33 cellular contexts compared by ENCODE assay signal in the genomic region with DNA sequence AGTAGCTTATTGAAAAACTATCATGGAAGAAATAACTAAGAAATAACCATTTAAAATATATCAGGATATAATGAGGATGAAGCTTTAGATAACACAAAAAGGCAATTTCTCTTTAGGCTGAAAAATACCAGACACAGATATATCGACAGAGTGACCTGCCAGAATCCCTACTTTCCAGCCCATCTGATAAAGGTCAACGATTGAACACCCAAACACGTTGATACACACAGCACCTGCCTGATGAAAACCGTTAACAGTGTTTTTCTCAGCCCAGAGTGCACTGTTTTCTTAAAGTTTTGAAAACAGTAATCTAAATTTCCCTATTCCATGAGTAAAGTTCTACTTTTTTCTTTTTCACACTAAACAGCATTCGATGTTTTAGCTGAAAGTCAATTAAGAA.
"Had no signal": no experiment of that assay in that cellular context is flagged by ENCODE, and none has a peak within 500 bp of the region (broad histone marks: within the 10 kb centered on the region; RNA-seq: fewer than 3 reads in every experiment).

No MANE protein-coding gene starts in this region.

- H3K36me3 ChIP-seq: adrenal gland, brain microvascular endothelial cell, breast epithelium had no signal

- H3K27ac Mint-ChIP-seq: activated B cell treated with CpG ODN at 0.5 μM for 24 hours; activated CD4-positive, alpha-beta memory T cell treated with anti-CD3 and anti-CD28 coated beads for 36 hours; activated CD4-positive, alpha-beta T cell treated with anti-CD3 and anti-CD28 coated beads, Interleukin-2, amount 10 ng/mL, durations not matched to agents 24 days and 14 days; activated CD8-positive, alpha-beta T cell treated with anti-CD3 and anti-CD28 coated beads for 36 hours; activated naive CD4-positive, alpha-beta T cell treated with anti-CD3 and anti-CD28 coated beads, Interleukin-2, amount 10 ng/mL, durations not matched to agents 7 days and 5 days; activated naive CD4-positive, alpha-beta T cell treated with anti-CD3 and anti-CD28 coated beads, Interleukin-2, amount 50 U/mL, for 24 hours; activated naive CD8-positive, alpha-beta T cell; activated T-cell treated with anti-CD3 and anti-CD28 coated beads, Interleukin-2, amount 50 U/mL, for 24 hours; activated T-helper 2 cell treated with anti-CD3 and anti-CD28 coated beads, Interferon-gamma antibody, Interleukin-2, Interleukin-4, amounts not matched to agents 10 μg/mL and 5 μg/mL and 100 μg/mL, durations not matched to agents 14 hours and 24 hours and 36 hours; T-cell; T-helper 1 cell treated with Interleukin-12 subunit alpha and Interleukin-12 subunit beta and Interleukin-4 antibody, amounts not matched to agents 30 μg/mL and 1 μg/mL, for 36 hours; T-helper 2 cell treated with Interferon-gamma antibody and Interleukin-4, amounts not matched to agents 5 μg/mL and 100 μg/mL, for 36 hours had no signal

- H3K36me3 Mint-ChIP-seq: activated CD4-positive, alpha-beta memory T cell treated with anti-CD3 and anti-CD28 coated beads for 36 hours; activated naive CD4-positive, alpha-beta T cell treated with anti-CD3 and anti-CD28 coated beads, Interleukin-2, amount 10 ng/mL, durations not matched to agents 7 days and 5 days; activated naive CD4-positive, alpha-beta T cell treated with anti-CD3 and anti-CD28 coated beads, Interleukin-2, amount 50 U/mL, for 24 hours; activated naive CD8-positive, alpha-beta T cell; T-cell had no signal

- H3K9me3 ChIP-seq: adrenal gland, body of pancreas, breast epithelium had no signal

- FAIRE-seq: astrocyte, TTC549 had no signal

- H3K27me3 ChIP-seq: adrenal gland, body of pancreas, brain microvascular endothelial cell, breast epithelium had no signal

- ATAC-seq: activated CD8-positive, alpha-beta T cell treated with anti-CD3 and anti-CD28 coated beads for 36 hours; body of pancreas; T-cell had no signal

- H3K4me3 Mint-ChIP-seq: activated B cell treated with CpG ODN at 0.5 μM for 24 hours; activated CD4-positive, alpha-beta memory T cell treated with anti-CD3 and anti-CD28 coated beads for 36 hours; activated CD4-positive, alpha-beta T cell treated with anti-CD3 and anti-CD28 coated beads, Interleukin-2, amount 10 ng/mL, durations not matched to agents 24 days and 14 days; activated CD8-positive, alpha-beta T cell treated with anti-CD3 and anti-CD28 coated beads for 36 hours; activated naive CD4-positive, alpha-beta T cell treated with anti-CD3 and anti-CD28 coated beads, Interleukin-2, amount 10 ng/mL, durations not matched to agents 7 days and 5 days; activated naive CD4-positive, alpha-beta T cell treated with anti-CD3 and anti-CD28 coated beads, Interleukin-2, amount 50 U/mL, for 24 hours; activated naive CD8-positive, alpha-beta T cell; activated T-cell treated with anti-CD3 and anti-CD28 coated beads, Interleukin-2, amount 50 U/mL, for 24 hours; T-cell; T-helper 1 cell treated with Interleukin-12 subunit alpha and Interleukin-12 subunit beta and Interleukin-4 antibody, amounts not matched to agents 30 μg/mL and 1 μg/mL, for 36 hours; T-helper 2 cell treated with Interferon-gamma antibody and Interleukin-4, amounts not matched to agents 5 μg/mL and 100 μg/mL, for 36 hours had no signal

- DNase-seq: activated B cell treated with CpG ODN at 0.5 μM for 24 hours; activated CD4-positive, alpha-beta memory T cell treated with anti-CD3 and anti-CD28 coated beads for 36 hours; activated CD4-positive, alpha-beta T cell treated with anti-CD3 and anti-CD28 coated beads for 4 hours; activated CD4-positive, alpha-beta T cell treated with anti-CD3 and anti-CD28 coated beads, Interleukin-2, amount 10 ng/mL, durations not matched to agents 24 days and 14 days; activated CD4-positive, alpha-beta T cell treated with anti-CD3 and anti-CD28 coated beads, Interleukin-2, amount 50 U/mL, for 1 hour; activated CD4-positive, alpha-beta T cell treated with anti-CD3 and anti-CD28 coated beads, Interleukin-2, amount 50 U/mL, for 4 hours; activated CD4-positive, CD25-positive, alpha-beta regulatory T cell treated with anti-CD3 and anti-CD28 coated beads, Interleukin-2, amount 50 U/mL, for 72 hours; activated CD8-positive, alpha-beta memory T cell treated with anti-CD3 and anti-CD28 coated beads, Interleukin-2, amount 50 U/mL, for 48 hours; activated CD8-positive, alpha-beta T cell treated with anti-CD3 and anti-CD28 coated beads for 36 hours; activated effector memory CD4-positive, alpha-beta T cell treated with Interleukin-2 at 50 U/mL for 16 hours; activated gamma-delta T cell; activated naive CD4-positive, alpha-beta T cell treated with anti-CD3 and anti-CD28 coated beads, Interleukin-2, amount 10 ng/mL, durations not matched to agents 7 days and 5 days; activated naive CD4-positive, alpha-beta T cell treated with Interleukin-2 at 50 U/mL for 16 hours; activated T-cell treated with anti-CD3 and anti-CD28 coated beads, Interleukin-2, amount 50 U/mL, for 24 hours; activated T-cell treated with anti-CD3 and anti-CD28 coated beads, Interleukin-2, amount 50 U/mL, for 48 hours; adrenal gland; amniotic stem cell; aorta; body of pancreas; brain microvascular endothelial cell; central memory CD4-positive, alpha-beta T cell; T-cell; T-helper 2 cell; T-helper 9 cell had no signal

- H3K9me3 Mint-ChIP-seq: activated B cell treated with CpG ODN at 0.5 μM for 24 hours; activated CD4-positive, alpha-beta memory T cell treated with anti-CD3 and anti-CD28 coated beads for 36 hours; activated CD4-positive, alpha-beta T cell treated with anti-CD3 and anti-CD28 coated beads, Interleukin-2, amount 10 ng/mL, durations not matched to agents 24 days and 14 days; activated CD8-positive, alpha-beta T cell treated with anti-CD3 and anti-CD28 coated beads for 36 hours; activated naive CD4-positive, alpha-beta T cell treated with anti-CD3 and anti-CD28 coated beads, Interleukin-2, amount 10 ng/mL, durations not matched to agents 7 days and 5 days; activated naive CD4-positive, alpha-beta T cell treated with anti-CD3 and anti-CD28 coated beads, Interleukin-2, amount 50 U/mL, for 24 hours; activated T-cell treated with anti-CD3 and anti-CD28 coated beads, Interleukin-2, amount 50 U/mL, for 24 hours; activated T-helper 2 cell treated with anti-CD3 and anti-CD28 coated beads, Interferon-gamma antibody, Interleukin-2, Interleukin-4, amounts not matched to agents 10 μg/mL and 5 μg/mL and 100 μg/mL, durations not matched to agents 14 hours and 24 hours and 36 hours; T-cell; T-helper 1 cell treated with Interleukin-12 subunit alpha and Interleukin-12 subunit beta and Interleukin-4 antibody, amounts not matched to agents 30 μg/mL and 1 μg/mL, for 36 hours; T-helper 2 cell treated with Interferon-gamma antibody and Interleukin-4, amounts not matched to agents 5 μg/mL and 100 μg/mL, for 36 hours had no signal

- H3K4me3 ChIP-seq: adrenal gland, body of pancreas, breast epithelium had no signal

- H3K4me1 ChIP-seq: adrenal gland, breast epithelium had no signal

- H3K4me1 Mint-ChIP-seq: activated B cell treated with CpG ODN at 0.5 μM for 24 hours; activated CD4-positive, alpha-beta T cell treated with anti-CD3 and anti-CD28 coated beads, Interleukin-2, amount 10 ng/mL, durations not matched to agents 24 days and 14 days; activated naive CD4-positive, alpha-beta T cell treated with anti-CD3 and anti-CD28 coated beads, Interleukin-2, amount 10 ng/mL, durations not matched to agents 7 days and 5 days; activated naive CD4-positive, alpha-beta T cell treated with anti-CD3 and anti-CD28 coated beads, Interleukin-2, amount 50 U/mL, for 24 hours; T-cell had no signal

- H3K27ac ChIP-seq: adrenal gland, body of pancreas, brain microvascular endothelial cell, breast epithelium, VCaP had no signal
